Comparison of ENCODE assay signal across 21 cellular contexts in genomic region chr13:67152123-67152522, GRCh38.
DNase-seq lines count a peak whose midpoint lies in the region; ATAC-seq, FAIRE-seq and TF ChIP-seq lines count a peak whose summit lies in the region.
"Had no signal": no experiment of that assay in that cellular context is flagged by ENCODE, and none has a peak within 500 bp of the region (broad histone marks: within the 10 kb centered on the region; RNA-seq: fewer than 3 reads in every experiment).

No MANE protein-coding gene starts in this region.

- H3K27ac ChIP-seq in SK-N-MC (peak overlapping the region; percentile 97), dorsolateral prefrontal cortex (peak overlapping the region in 33 of 59 donors; percentile 0 to 82 (median 46))
- H3K27ac ChIP-seq: 22Rv1; BLaER1 treated with 17β-estradiol and CSF1 and Interleukin-3, amounts not matched to agents 10 nM and 100 nM had no signal

- no peak for TF ChIP-seq CTCF in BE2C (IDR thresholded peaks at IDR 0.05; ENCODE audit: low read depth, low read length)
- no peak for TF ChIP-seq CTCF in dorsolateral prefrontal cortex (IDR thresholded peaks at IDR 0.05 in 54 of 56, conservative IDR thresholded peaks at IDR 0.05 in 2 of 56; ENCODE audit: low read depth in 1 of 56, partially characterized antibody in 56 of 56)

- H3K4me3 ChIP-seq in BE2C (ENCODE audit: low read depth, low read length): no peak overlapping the region
- H3K4me3 ChIP-seq in SK-N-MC: peak overlapping the region; percentile 50
- H3K4me3 ChIP-seq in dorsolateral prefrontal cortex: no peak overlapping the region
- H3K4me3 ChIP-seq: BLaER1 treated with 17β-estradiol and CSF1 and Interleukin-3, amounts not matched to agents 10 nM and 100 nM; GM12878; GM23338 had no signal

- FAIRE-seq in frontal cortex (lab: Jason Lieb, UNC): no peak
- FAIRE-seq: A204.1, D721Med, GM12878, GM19239 had no signal

- intact Hi-C loops in dorsolateral prefrontal cortex (cut with DNase I): loop anchor here in 1 of 2 donors (10.0 kb wide), 1 partner anchor 63 kb away; no protein-coding TSS in a partner anchor

- no peaks in the 10 kb centered on the region for H3K36me3 ChIP-seq in BE2C
- no peaks in the 10 kb centered on the region for H3K36me3 ChIP-seq in SK-N-MC (ENCODE audit: insufficient read depth, low read length)

- H3K27me3 ChIP-seq in BE2C (no peaks in the 10 kb centered on the region), dorsolateral prefrontal cortex (no peaks in the 10 kb centered on the region)
- H3K27me3 ChIP-seq: BLaER1 treated with 17β-estradiol and CSF1 and Interleukin-3, amounts not matched to agents 10 nM and 100 nM had no signal

- peak; percentile 37 for DNase-seq in BE2C
- DNase-seq in SK-N-MC (ENCODE audit: low read depth, low spot score): peak; percentile 61
- no peak for DNase-seq in dorsolateral prefrontal cortex
- no peak for DNase-seq in SW480 (ENCODE audit: low spot score)
- DNase-seq in frontal cortex (ENCODE audit: low spot score in 2 of 2): no peak
- DNase-seq: CD4-positive, alpha-beta T cell; CD8-positive, alpha-beta memory T cell; DMS 273 treated with DMSO at 0.1 percent for 48 hours; DMS79; EL; GDM1; H9 had no signal

- H3K9me3 ChIP-seq in BE2C: no peaks in the 10 kb centered on the region
- no peaks in the 10 kb centered on the region for H3K9me3 ChIP-seq in SK-N-MC (ENCODE audit: low read depth, low read length)

- peaks cover 17% of the 10 kb centered on the region for H3K4me1 ChIP-seq in BE2C

- peak overlapping the region; percentile 17 for H3K9ac ChIP-seq in SK-N-MC (ENCODE audit: insufficient read length)
- H3K9ac ChIP-seq: BLaER1 treated with 17β-estradiol and CSF1 and Interleukin-3, amounts not matched to agents 10 nM and 100 nM had no signal

- ATAC-seq in GM21717 (IDR thresholded peaks at IDR 0.05; ENCODE audit: unreplicated experiment): no peak
- ATAC-seq: GM12878, GM23338, HCT116 had no signal

Comparison
In these comparisons a context has a peak if more than half of its experiments do, and no peak if none do; other contexts are left out.
1. DNase-seq: peak in BE2C (single experiment) and SK-N-MC (single experiment); none in dorsolateral prefrontal cortex (0 of 10), SW480 (single experiment) and frontal cortex (0 of 2).